Comparison of ENCODE assay signal across 21 cellular contexts in the genomic region with DNA sequence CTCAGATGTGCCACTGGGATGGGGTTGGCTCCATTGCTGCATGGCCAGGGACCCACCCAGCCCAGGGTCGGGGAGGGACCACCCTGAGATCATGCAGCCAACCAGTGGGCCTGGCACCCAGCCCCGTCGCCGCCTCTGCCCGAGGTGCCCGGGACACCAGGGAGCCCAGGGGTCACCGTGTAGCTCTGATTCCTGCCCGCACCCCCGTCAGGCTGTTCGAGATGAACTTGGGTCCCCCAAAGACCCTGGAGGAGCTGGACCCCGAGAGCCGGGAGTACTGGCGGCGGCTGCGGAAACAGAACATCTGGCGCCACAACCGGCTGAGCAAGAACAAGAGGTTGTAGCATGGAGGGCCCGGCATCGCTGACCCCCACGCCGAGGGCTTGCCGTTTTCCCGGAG. TPM values are rescaled to one million over a fixed set of nuclear protein-coding genes. Genes with fewer than 3 reads are reported as not detected.
DNase-seq lines count a peak whose midpoint lies in the region; ATAC-seq, FAIRE-seq and TF ChIP-seq lines count a peak whose summit lies in the region.
"Had no signal": no experiment of that assay in that cellular context is flagged by ENCODE, and none has a peak within 500 bp of the region (broad histone marks: within the 10 kb centered on the region; RNA-seq: fewer than 3 reads in every experiment).

No MANE protein-coding gene starts in this region.

- peak overlapping the region; percentile 92 for H3K27ac Mint-ChIP-seq in activated CD8-positive, alpha-beta memory T cell treated with anti-CD3 and anti-CD28 coated beads, Interleukin-2, amount 10 ng/mL, durations not matched to agents 7 days and 5 days
- peak overlapping the region; percentile 92 for H3K27ac Mint-ChIP-seq in natural killer cell treated with Interleukin-12 subunit alpha and Interleukin-12 subunit beta and Interleukin-15 and Interleukin-18, amount 100 ng/mL, for 72 hours
- peak overlapping the region in 1 of 2 donors; percentile 76 for H3K27ac Mint-ChIP-seq in natural killer cell
- peak overlapping the region; percentile 72 for H3K27ac Mint-ChIP-seq in activated naive CD8-positive, alpha-beta T cell treated with anti-CD3 and anti-CD28 coated beads, Interleukin-2, amount 50 U/mL, for 24 hours
- H3K27ac Mint-ChIP-seq: B cell had no signal

- peaks cover 9% of the 10 kb centered on the region for H3K36me3 Mint-ChIP-seq in activated CD8-positive, alpha-beta memory T cell treated with anti-CD3 and anti-CD28 coated beads, Interleukin-2, amount 10 ng/mL, durations not matched to agents 7 days and 5 days
- no peaks in the 10 kb centered on the region for H3K36me3 Mint-ChIP-seq in natural killer cell treated with Interleukin-12 subunit alpha and Interleukin-12 subunit beta and Interleukin-15 and Interleukin-18, amount 100 ng/mL, for 72 hours
- no peaks in the 10 kb centered on the region for H3K36me3 Mint-ChIP-seq in natural killer cell
- peaks cover 10% of the 10 kb centered on the region for H3K36me3 Mint-ChIP-seq in activated naive CD8-positive, alpha-beta T cell treated with anti-CD3 and anti-CD28 coated beads, Interleukin-2, amount 50 U/mL, for 24 hours (ENCODE audit: low read depth)

- TF ChIP-seq CTCF in natural killer cell (IDR thresholded peaks at IDR 0.05) (no peak), D721Med (IDR thresholded peaks at IDR 0.05; ENCODE audit: insufficient read depth, missing control alignments) (no peak)

- CTCF ChIA-PET in activated CD8-positive, alpha-beta memory T cell treated with anti-CD3 and anti-CD28 coated beads, Interleukin-2, amount 10 ng/mL, durations not matched to agents 7 days and 5 days (lab: Charles Lee), result interaction anchor here (1.2 kb wide), 2 partner anchors 13 to 15 kb away, joined by 3 read pairs; no protein-coding TSS in a partner anchor

- H3K4me3 Mint-ChIP-seq in activated CD8-positive, alpha-beta memory T cell treated with anti-CD3 and anti-CD28 coated beads, Interleukin-2, amount 10 ng/mL, durations not matched to agents 7 days and 5 days, result peak overlapping the region; percentile 45
- peak overlapping the region; percentile 78 for H3K4me3 Mint-ChIP-seq in natural killer cell treated with Interleukin-12 subunit alpha and Interleukin-12 subunit beta and Interleukin-15 and Interleukin-18, amount 100 ng/mL, for 72 hours
- H3K4me3 Mint-ChIP-seq in natural killer cell, result no peak overlapping the region
- H3K4me3 Mint-ChIP-seq in activated naive CD8-positive, alpha-beta T cell treated with anti-CD3 and anti-CD28 coated beads, Interleukin-2, amount 50 U/mL, for 24 hours, result no peak overlapping the region
- H3K4me3 Mint-ChIP-seq: B cell, CD14-positive monocyte had no signal

- intact Hi-C loops in natural killer cell (cut with micrococcal nuclease), result no loop called here

- H3K9me3 Mint-ChIP-seq in activated CD8-positive, alpha-beta memory T cell treated with anti-CD3 and anti-CD28 coated beads, Interleukin-2, amount 10 ng/mL, durations not matched to agents 7 days and 5 days (ENCODE audit: low read depth), result no peaks in the 10 kb centered on the region
- H3K9me3 Mint-ChIP-seq in natural killer cell treated with Interleukin-12 subunit alpha and Interleukin-12 subunit beta and Interleukin-15 and Interleukin-18, amount 100 ng/mL, for 72 hours, result no peaks in the 10 kb centered on the region
- no peaks in the 10 kb centered on the region for H3K9me3 Mint-ChIP-seq in natural killer cell
- no peaks in the 10 kb centered on the region for H3K9me3 Mint-ChIP-seq in activated naive CD8-positive, alpha-beta T cell treated with anti-CD3 and anti-CD28 coated beads, Interleukin-2, amount 50 U/mL, for 24 hours
- H3K9me3 Mint-ChIP-seq: IgD-negative memory B cell had no signal

- no peak for ATAC-seq in activated CD8-positive, alpha-beta memory T cell treated with anti-CD3 and anti-CD28 coated beads, Interleukin-2, amount 10 ng/mL, durations not matched to agents 7 days and 5 days
- ATAC-seq in natural killer cell treated with Interleukin-12 subunit alpha and Interleukin-12 subunit beta and Interleukin-15 and Interleukin-18, amount 100 ng/mL, for 72 hours, result no peak
- no peak for ATAC-seq in natural killer cell
- no peak for ATAC-seq in activated naive CD8-positive, alpha-beta T cell treated with anti-CD3 and anti-CD28 coated beads, Interleukin-2, amount 50 U/mL, for 24 hours
- ATAC-seq: A549 had no signal

- DNase-seq in activated CD8-positive, alpha-beta memory T cell treated with anti-CD3 and anti-CD28 coated beads, Interleukin-2, amount 10 ng/mL, durations not matched to agents 7 days and 5 days, result no peak
- DNase-seq in activated CD8-positive, alpha-beta memory T cell treated with anti-CD3 and anti-CD28 coated beads, Interleukin-2, amount 50 U/mL, for 4 hours, result no peak
- no peak for DNase-seq in natural killer cell treated with Interleukin-12 subunit alpha and Interleukin-12 subunit beta and Interleukin-15 and Interleukin-18, amount 100 ng/mL, for 72 hours (ENCODE audit: low spot score)
- DNase-seq in natural killer cell (no peak), D721Med (ENCODE audit: insufficient read length, low spot score) (no peak), RPMI8226 (no peak)
- no peak for DNase-seq in activated naive CD8-positive, alpha-beta T cell treated with anti-CD3 and anti-CD28 coated beads, Interleukin-2, amount 50 U/mL, for 24 hours
- DNase-seq: DMS 273 treated with DMSO at 0.1 percent for 48 hours, DMS79 treated with DMSO at 0.1 percent for 48 hours, NCI-H1105, NCI-H146, NCI-H2029, NCI-H2227 treated with DMSO at 0.1 percent for 48 hours, NCI-H510A, PC-9, SIG-M5 had no signal

- FAIRE-seq in D721Med (lab: Jason Lieb, UNC), result no peak
- FAIRE-seq: A549 had no signal

- peaks cover 28% of the 10 kb centered on the region for H3K4me1 Mint-ChIP-seq in activated CD8-positive, alpha-beta memory T cell treated with anti-CD3 and anti-CD28 coated beads, Interleukin-2, amount 10 ng/mL, durations not matched to agents 7 days and 5 days
- H3K4me1 Mint-ChIP-seq in natural killer cell treated with Interleukin-12 subunit alpha and Interleukin-12 subunit beta and Interleukin-15 and Interleukin-18, amount 100 ng/mL, for 72 hours (ENCODE audit: low read depth in 2 of 2), result peaks cover 18 to 20% of the 10 kb centered on the region in 2 donors
- H3K4me1 Mint-ChIP-seq in natural killer cell, result peaks cover 14 to 19% of the 10 kb centered on the region in 2 donors
- peaks cover 20% of the 10 kb centered on the region for H3K4me1 Mint-ChIP-seq in activated naive CD8-positive, alpha-beta T cell treated with anti-CD3 and anti-CD28 coated beads, Interleukin-2, amount 50 U/mL, for 24 hours

- H3K27me3 Mint-ChIP-seq in activated CD8-positive, alpha-beta memory T cell treated with anti-CD3 and anti-CD28 coated beads, Interleukin-2, amount 10 ng/mL, durations not matched to agents 7 days and 5 days, result peaks cover 3% of the 10 kb centered on the region
- H3K27me3 Mint-ChIP-seq in natural killer cell treated with Interleukin-12 subunit alpha and Interleukin-12 subunit beta and Interleukin-15 and Interleukin-18, amount 100 ng/mL, for 72 hours, result no peaks in the 10 kb centered on the region
- H3K27me3 Mint-ChIP-seq in natural killer cell (ENCODE audit: low read depth in 2 of 2), result no peaks in the 10 kb centered on the region
- peaks cover 3% of the 10 kb centered on the region for H3K27me3 Mint-ChIP-seq in activated naive CD8-positive, alpha-beta T cell treated with anti-CD3 and anti-CD28 coated beads, Interleukin-2, amount 50 U/mL, for 24 hours
- H3K27me3 Mint-ChIP-seq: B cell had no signal

RNA-seq across cellular contexts. Expression of a gene that starts 4.6 kb away (rescaled TPM):
- total RNA-seq in activated CD8-positive, alpha-beta memory T cell treated with anti-CD3 and anti-CD28 coated beads, Interleukin-2, amount 10 ng/mL, durations not matched to agents 7 days and 5 days, result 10 to 100 TPM; 74.0 to 89.8 TPM
- total RNA-seq in natural killer cell treated with Interleukin-12 subunit alpha and Interleukin-12 subunit beta and Interleukin-15 and Interleukin-18, amount 100 ng/mL, for 72 hours, result 10 to 100 TPM; 58.5 to 75.1 TPM
- 10 to 100 TPM; 54.1 to 60.5 (median 55.5) TPM for total RNA-seq in natural killer cell

RNA-seq across cellular contexts. Expression of a gene that starts 5.0 kb away (rescaled TPM):
- total RNA-seq in activated CD8-positive, alpha-beta memory T cell treated with anti-CD3 and anti-CD28 coated beads, Interleukin-2, amount 10 ng/mL, durations not matched to agents 7 days and 5 days, result not detected
- under 1 TPM in 1 of 2 donors, not detected in 1; 0.21 TPM for total RNA-seq in natural killer cell treated with Interleukin-12 subunit alpha and Interleukin-12 subunit beta and Interleukin-15 and Interleukin-18, amount 100 ng/mL, for 72 hours
- total RNA-seq in natural killer cell, result not detected
- total RNA-seq: B cell, H4, PC-9 had no signal

RNA-seq across cellular contexts. Expression of a gene that starts 5.6 kb away (rescaled TPM):
- total RNA-seq in activated CD8-positive, alpha-beta memory T cell treated with anti-CD3 and anti-CD28 coated beads, Interleukin-2, amount 10 ng/mL, durations not matched to agents 7 days and 5 days, result 10 to 100 TPM; 50.3 to 65.5 TPM
- total RNA-seq in natural killer cell treated with Interleukin-12 subunit alpha and Interleukin-12 subunit beta and Interleukin-15 and Interleukin-18, amount 100 ng/mL, for 72 hours, result 10 to 100 TPM; 40.6 to 55.4 TPM
- total RNA-seq in natural killer cell, result 10 to 100 TPM; 39.9 to 53.6 (median 43.8) TPM

RNA-seq across cellular contexts. Expression of a gene that starts 19.1 kb away (rescaled TPM):
- total RNA-seq in activated CD8-positive, alpha-beta memory T cell treated with anti-CD3 and anti-CD28 coated beads, Interleukin-2, amount 10 ng/mL, durations not matched to agents 7 days and 5 days, result 10 to 100 TPM; 26.8 to 30.8 TPM
- total RNA-seq in natural killer cell treated with Interleukin-12 subunit alpha and Interleukin-12 subunit beta and Interleukin-15 and Interleukin-18, amount 100 ng/mL, for 72 hours, result 10 to 100 TPM; 58.5 to 61.9 TPM
- total RNA-seq in natural killer cell, result 100 to 1,000 TPM; 269 to 353 (median 317) TPM
- total RNA-seq: PC-9 had no signal

RNA-seq across cellular contexts. Expression of a gene that starts 58.9 kb away (rescaled TPM):
- total RNA-seq in activated CD8-positive, alpha-beta memory T cell treated with anti-CD3 and anti-CD28 coated beads, Interleukin-2, amount 10 ng/mL, durations not matched to agents 7 days and 5 days, result 1 to 10 TPM; 1.0 to 1.3 TPM
- total RNA-seq in natural killer cell treated with Interleukin-12 subunit alpha and Interleukin-12 subunit beta and Interleukin-15 and Interleukin-18, amount 100 ng/mL, for 72 hours, result 1 to 10 TPM in 1 of 2 donors, under 1 TPM in 1; 0.57 to 2.1 TPM
- 1 to 10 TPM; 1.1 to 2.9 (median 1.3) TPM for total RNA-seq in natural killer cell
- total RNA-seq: H4 had no signal

Comparison
In these comparisons a context has a peak if more than half of its experiments do, and no peak if none do; other contexts are left out.
1. H3K4me3 Mint-ChIP-seq: peak in activated CD8-positive, alpha-beta memory T cell treated with anti-CD3 and anti-CD28 coated beads, Interleukin-2, amount 10 ng/mL, durations not matched to agents 7 days and 5 days (single experiment) and natural killer cell treated with Interleukin-12 subunit alpha and Interleukin-12 subunit beta and Interleukin-15 and Interleukin-18, amount 100 ng/mL, for 72 hours (single experiment); none in natural killer cell (single experiment) and activated naive CD8-positive, alpha-beta T cell treated with anti-CD3 and anti-CD28 coated beads, Interleukin-2, amount 50 U/mL, for 24 hours (single experiment).